22 cellular contexts compared by ENCODE assay signal in genomic region chr10:13365168-13365687, GRCh38.
"Had no signal": no experiment of that assay in that cellular context is flagged by ENCODE, and none has a peak within 500 bp of the region (broad histone marks: within the 10 kb centered on the region; RNA-seq: fewer than 3 reads in every experiment).

No MANE protein-coding gene starts in this region.

- DNase-seq: effector memory CD4-positive, alpha-beta T cell; gastrocnemius medialis; heart right ventricle; hypothalamus; left ventricle myocardium superior; mesenchymal stem cell; naive thymus-derived CD4-positive, alpha-beta T cell; posterior cingulate gyrus; right cardiac atrium; stimulated activated CD4-positive, alpha-beta T cell treated with anti-CD3 and anti-CD28 coated beads, Interleukin-4, amount 100 ng/mL, for 1 hour; stimulated activated CD8-positive, alpha-beta memory T cell treated with anti-CD3 and anti-CD28 coated beads, Interleukin-4, amount 100 ng/mL, for 48 hours; stimulated activated naive CD8-positive, alpha-beta T cell treated with anti-CD3 and anti-CD28 coated beads, Interleukin-15, Interleukin-2, amounts not matched to agents 100 U/mL and 50 U/mL, for 24 hours; thyroid gland; upper lobe of left lung had no signal

- H3K9me3 Mint-ChIP-seq: naive thymus-derived CD4-positive, alpha-beta T cell; stimulated activated effector memory CD8-positive, alpha-beta T cell treated with anti-CD3 and anti-CD28 coated beads, Interleukin-12 subunit alpha, Interleukin-12 subunit beta, amount 100 ng/mL, for 72 hours had no signal

- H3K4me2 ChIP-seq: smooth muscle cell had no signal

- H3K4me3 ChIP-seq: esophagus muscularis mucosa, gastrocnemius medialis, heart right ventricle, lung, smooth muscle cell, suprapubic skin, thyroid gland, upper lobe of left lung, vagina had no signal

- H3K36me3 ChIP-seq: esophagus muscularis mucosa, gastrocnemius medialis, heart right ventricle, suprapubic skin, thyroid gland, upper lobe of left lung, vagina had no signal

- H3K27me3 ChIP-seq: esophagus muscularis mucosa, gastrocnemius medialis, suprapubic skin, thyroid gland, upper lobe of left lung, vagina had no signal

- FAIRE-seq: endometrium, islet of Langerhans had no signal

- H3K4me3 Mint-ChIP-seq: naive thymus-derived CD4-positive, alpha-beta T cell; stimulated activated effector memory CD8-positive, alpha-beta T cell treated with anti-CD3 and anti-CD28 coated beads, Interleukin-12 subunit alpha, Interleukin-12 subunit beta, amount 100 ng/mL, for 72 hours had no signal

- H3K27ac ChIP-seq: esophagus muscularis mucosa, gastrocnemius medialis, heart right ventricle, suprapubic skin, thyroid gland, upper lobe of left lung, vagina had no signal

- H3K4me1 Mint-ChIP-seq: stimulated activated effector memory CD8-positive, alpha-beta T cell treated with anti-CD3 and anti-CD28 coated beads, Interleukin-12 subunit alpha, Interleukin-12 subunit beta, amount 100 ng/mL, for 72 hours had no signal

- H3K27ac Mint-ChIP-seq: naive thymus-derived CD4-positive, alpha-beta T cell; stimulated activated effector memory CD8-positive, alpha-beta T cell treated with anti-CD3 and anti-CD28 coated beads, Interleukin-12 subunit alpha, Interleukin-12 subunit beta, amount 100 ng/mL, for 72 hours had no signal

- H3K9me3 ChIP-seq: esophagus muscularis mucosa, gastrocnemius medialis, heart right ventricle, suprapubic skin, thyroid gland, upper lobe of left lung, vagina had no signal

- H3K36me3 Mint-ChIP-seq: naive thymus-derived CD4-positive, alpha-beta T cell; stimulated activated effector memory CD8-positive, alpha-beta T cell treated with anti-CD3 and anti-CD28 coated beads, Interleukin-12 subunit alpha, Interleukin-12 subunit beta, amount 100 ng/mL, for 72 hours had no signal

- H3K27me3 Mint-ChIP-seq: naive thymus-derived CD4-positive, alpha-beta T cell had no signal

- H3K4me1 ChIP-seq: esophagus muscularis mucosa, gastrocnemius medialis, heart right ventricle, suprapubic skin, thyroid gland, upper lobe of left lung, vagina had no signal
